14 cellular contexts compared by ENCODE assay signal in the genomic region with DNA sequence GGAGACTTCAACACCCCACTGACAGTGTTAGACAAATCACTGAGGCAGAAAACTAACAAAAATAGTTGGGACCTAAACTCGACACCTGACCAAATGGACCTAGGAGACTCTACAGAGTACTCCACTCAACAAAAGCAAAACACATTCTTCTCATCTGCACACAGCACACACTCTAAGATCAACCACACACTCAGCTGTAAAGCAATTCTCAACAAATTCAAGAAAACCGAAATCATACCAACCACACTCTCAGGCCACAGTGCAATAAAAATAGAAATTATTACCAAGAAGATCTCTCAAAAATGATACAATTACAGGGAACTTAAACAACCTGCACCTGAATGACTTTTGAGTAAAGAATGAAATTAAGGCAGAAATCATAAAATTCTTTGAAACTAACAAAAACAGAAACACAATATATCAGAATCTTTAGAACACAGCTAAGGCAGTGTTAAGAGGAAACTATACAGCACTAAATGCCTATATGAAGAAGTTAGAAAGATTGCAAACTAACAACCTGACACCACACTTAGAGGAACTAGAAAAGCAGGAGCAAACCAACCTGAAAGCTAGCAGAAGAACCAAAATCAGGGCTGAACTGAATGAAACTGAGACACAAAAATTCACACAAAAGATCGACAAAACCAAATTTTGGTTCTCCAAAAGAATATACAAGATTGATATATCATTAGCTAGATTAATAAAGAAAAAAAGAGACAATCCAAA. TPM values are rescaled to one million over a fixed set of nuclear protein-coding genes. Genes with fewer than 3 reads are reported as not detected.
DNase-seq lines count a peak whose midpoint lies in the region; ATAC-seq lines count a peak whose summit lies in the region.
"Had no signal": no experiment of that assay in that cellular context is flagged by ENCODE, and none has a peak within 500 bp of the region (broad histone marks: within the 10 kb centered on the region; RNA-seq: fewer than 3 reads in every experiment).

No MANE protein-coding gene starts in this region.

- H3K4me3 Mint-ChIP-seq in T-helper 17 cell, result no peak overlapping the region
- H3K4me3 Mint-ChIP-seq: dendritic cell treated with granulocyte-macrophage colony-stimulating factor and Interleukin-4, amounts not matched to agents 40 ng/mL and 50 ng/mL, for 4 days had no signal

- DNase-seq in T-helper 17 cell (no peak), activated gamma-delta T cell treated with Interleukin-2 at 50 U/mL for 16 hours (no peak), G401 (ENCODE audit: low spot score) (no peak), NCI-H82 (lab: John Stamatoyannopoulos, UW) (no peak), sciatic nerve (ENCODE audit: low spot score) (no peak)
- DNase-seq: COR-L47; left colon; NCI-H1694; stimulated activated naive CD4-positive, alpha-beta T cell; T-helper 9 cell had no signal

- peaks cover 20% of the 10 kb centered on the region for H3K36me3 Mint-ChIP-seq in T-helper 17 cell (ENCODE audit: low read depth)

- H3K27me3 Mint-ChIP-seq in T-helper 17 cell, result no peaks in the 10 kb centered on the region
- H3K27me3 Mint-ChIP-seq: dendritic cell treated with granulocyte-macrophage colony-stimulating factor and Interleukin-4, amounts not matched to agents 40 ng/mL and 50 ng/mL, for 4 days had no signal

- ATAC-seq in GM19043 (IDR thresholded peaks at IDR 0.05; ENCODE audit: low read depth, unreplicated experiment), result peak; percentile 78
- ATAC-seq in GM21723 (IDR thresholded peaks at IDR 0.05; ENCODE audit: unreplicated experiment), result peak; percentile 96
- ATAC-seq in HG03095 (IDR thresholded peaks at IDR 0.05; ENCODE audit: unreplicated experiment), result peak; percentile 92
- no peak for ATAC-seq in T-helper 17 cell
- no peak for ATAC-seq in sciatic nerve
- ATAC-seq: left colon had no signal

- in situ Hi-C loops in G401 (cut with HindIII; ENCODE audit: low sequenced_read_pairs), result no loop called here

- H3K27ac Mint-ChIP-seq in T-helper 17 cell, result peak overlapping the region; percentile 1
- H3K27ac Mint-ChIP-seq: dendritic cell treated with granulocyte-macrophage colony-stimulating factor and Interleukin-4, amounts not matched to agents 40 ng/mL and 50 ng/mL, for 4 days had no signal

- intact Hi-C loops in sciatic nerve (cut with DNase I), result no loop called here

- H3K9me3 ChIP-seq in T-helper 17 cell (ENCODE audit: control insufficient read depth, low read length, poor library complexity, severe bottlenecking), result no peaks in the 10 kb centered on the region

- H3K4me1 Mint-ChIP-seq in T-helper 17 cell, result peaks cover 12% of the 10 kb centered on the region

RNA-seq across cellular contexts. Expression of a gene that starts 46.3 kb away (rescaled TPM):
- total RNA-seq in T-helper 17 cell, result 10 to 100 TPM; 23.9 to 26.7 TPM
- total RNA-seq in G401 (2014; rRNA removed; shearing (Covaris generic)), result 11.1 and 24.7 TPM in 2 replicates
- 25.3 TPM for total RNA-seq in sciatic nerve

Comparison
In these comparisons a context has a peak if more than half of its experiments do, and no peak if none do; other contexts are left out.
1. ATAC-seq: peak in GM19043 (single experiment), GM21723 (single experiment) and HG03095 (single experiment); none in T-helper 17 cell (single experiment) and sciatic nerve (single experiment).